1 cellular context compared by ENCODE assay signal in the genomic region with DNA sequence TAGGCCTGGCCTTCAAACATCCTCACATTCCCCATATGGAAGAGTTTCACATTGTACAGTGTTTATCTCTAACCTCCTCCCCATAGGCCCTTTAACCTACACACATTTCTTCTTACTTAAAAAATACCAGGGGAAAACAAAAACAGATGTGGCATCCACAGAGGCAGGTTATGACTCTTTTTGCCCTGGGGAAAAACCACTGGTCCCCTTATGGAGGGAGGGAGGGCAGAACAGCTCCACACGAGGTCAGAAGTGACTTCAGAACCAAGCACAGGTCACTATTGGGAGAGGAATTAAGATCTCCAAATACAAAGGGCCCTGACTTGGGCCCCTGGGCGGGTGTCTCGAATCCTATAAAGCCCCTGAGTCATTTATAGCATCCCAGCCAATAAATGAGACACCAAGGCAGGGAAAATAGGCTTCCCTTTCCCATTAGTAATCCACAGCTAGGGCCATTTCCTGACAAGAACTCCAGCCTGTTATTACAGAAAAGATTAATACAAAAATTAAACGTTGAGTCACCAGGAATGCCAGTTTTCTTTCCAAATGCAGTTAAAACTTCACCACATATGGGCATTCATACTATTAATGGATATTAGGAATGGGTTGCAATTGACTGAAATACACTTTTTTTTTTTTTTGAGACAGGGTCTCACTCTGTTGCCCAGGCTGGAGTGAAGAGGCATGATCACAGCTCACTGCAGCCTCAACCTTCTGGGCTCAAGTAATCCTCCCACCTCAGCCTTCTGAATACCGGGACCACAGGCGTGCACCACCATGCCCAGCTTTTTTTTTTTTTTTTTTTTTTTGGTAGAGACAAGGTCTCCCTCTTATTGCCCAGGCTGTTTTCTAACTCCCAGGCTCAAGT.
TF ChIP-seq lines count a peak whose summit lies in the region.

No MANE protein-coding gene starts in this region.

TF ChIP-seq in GM23338, 12 proteins besides CTCF, POLR2A, EP300 and RAD21 (continued from another document):
- TF ChIP-seq, protein P1, sequence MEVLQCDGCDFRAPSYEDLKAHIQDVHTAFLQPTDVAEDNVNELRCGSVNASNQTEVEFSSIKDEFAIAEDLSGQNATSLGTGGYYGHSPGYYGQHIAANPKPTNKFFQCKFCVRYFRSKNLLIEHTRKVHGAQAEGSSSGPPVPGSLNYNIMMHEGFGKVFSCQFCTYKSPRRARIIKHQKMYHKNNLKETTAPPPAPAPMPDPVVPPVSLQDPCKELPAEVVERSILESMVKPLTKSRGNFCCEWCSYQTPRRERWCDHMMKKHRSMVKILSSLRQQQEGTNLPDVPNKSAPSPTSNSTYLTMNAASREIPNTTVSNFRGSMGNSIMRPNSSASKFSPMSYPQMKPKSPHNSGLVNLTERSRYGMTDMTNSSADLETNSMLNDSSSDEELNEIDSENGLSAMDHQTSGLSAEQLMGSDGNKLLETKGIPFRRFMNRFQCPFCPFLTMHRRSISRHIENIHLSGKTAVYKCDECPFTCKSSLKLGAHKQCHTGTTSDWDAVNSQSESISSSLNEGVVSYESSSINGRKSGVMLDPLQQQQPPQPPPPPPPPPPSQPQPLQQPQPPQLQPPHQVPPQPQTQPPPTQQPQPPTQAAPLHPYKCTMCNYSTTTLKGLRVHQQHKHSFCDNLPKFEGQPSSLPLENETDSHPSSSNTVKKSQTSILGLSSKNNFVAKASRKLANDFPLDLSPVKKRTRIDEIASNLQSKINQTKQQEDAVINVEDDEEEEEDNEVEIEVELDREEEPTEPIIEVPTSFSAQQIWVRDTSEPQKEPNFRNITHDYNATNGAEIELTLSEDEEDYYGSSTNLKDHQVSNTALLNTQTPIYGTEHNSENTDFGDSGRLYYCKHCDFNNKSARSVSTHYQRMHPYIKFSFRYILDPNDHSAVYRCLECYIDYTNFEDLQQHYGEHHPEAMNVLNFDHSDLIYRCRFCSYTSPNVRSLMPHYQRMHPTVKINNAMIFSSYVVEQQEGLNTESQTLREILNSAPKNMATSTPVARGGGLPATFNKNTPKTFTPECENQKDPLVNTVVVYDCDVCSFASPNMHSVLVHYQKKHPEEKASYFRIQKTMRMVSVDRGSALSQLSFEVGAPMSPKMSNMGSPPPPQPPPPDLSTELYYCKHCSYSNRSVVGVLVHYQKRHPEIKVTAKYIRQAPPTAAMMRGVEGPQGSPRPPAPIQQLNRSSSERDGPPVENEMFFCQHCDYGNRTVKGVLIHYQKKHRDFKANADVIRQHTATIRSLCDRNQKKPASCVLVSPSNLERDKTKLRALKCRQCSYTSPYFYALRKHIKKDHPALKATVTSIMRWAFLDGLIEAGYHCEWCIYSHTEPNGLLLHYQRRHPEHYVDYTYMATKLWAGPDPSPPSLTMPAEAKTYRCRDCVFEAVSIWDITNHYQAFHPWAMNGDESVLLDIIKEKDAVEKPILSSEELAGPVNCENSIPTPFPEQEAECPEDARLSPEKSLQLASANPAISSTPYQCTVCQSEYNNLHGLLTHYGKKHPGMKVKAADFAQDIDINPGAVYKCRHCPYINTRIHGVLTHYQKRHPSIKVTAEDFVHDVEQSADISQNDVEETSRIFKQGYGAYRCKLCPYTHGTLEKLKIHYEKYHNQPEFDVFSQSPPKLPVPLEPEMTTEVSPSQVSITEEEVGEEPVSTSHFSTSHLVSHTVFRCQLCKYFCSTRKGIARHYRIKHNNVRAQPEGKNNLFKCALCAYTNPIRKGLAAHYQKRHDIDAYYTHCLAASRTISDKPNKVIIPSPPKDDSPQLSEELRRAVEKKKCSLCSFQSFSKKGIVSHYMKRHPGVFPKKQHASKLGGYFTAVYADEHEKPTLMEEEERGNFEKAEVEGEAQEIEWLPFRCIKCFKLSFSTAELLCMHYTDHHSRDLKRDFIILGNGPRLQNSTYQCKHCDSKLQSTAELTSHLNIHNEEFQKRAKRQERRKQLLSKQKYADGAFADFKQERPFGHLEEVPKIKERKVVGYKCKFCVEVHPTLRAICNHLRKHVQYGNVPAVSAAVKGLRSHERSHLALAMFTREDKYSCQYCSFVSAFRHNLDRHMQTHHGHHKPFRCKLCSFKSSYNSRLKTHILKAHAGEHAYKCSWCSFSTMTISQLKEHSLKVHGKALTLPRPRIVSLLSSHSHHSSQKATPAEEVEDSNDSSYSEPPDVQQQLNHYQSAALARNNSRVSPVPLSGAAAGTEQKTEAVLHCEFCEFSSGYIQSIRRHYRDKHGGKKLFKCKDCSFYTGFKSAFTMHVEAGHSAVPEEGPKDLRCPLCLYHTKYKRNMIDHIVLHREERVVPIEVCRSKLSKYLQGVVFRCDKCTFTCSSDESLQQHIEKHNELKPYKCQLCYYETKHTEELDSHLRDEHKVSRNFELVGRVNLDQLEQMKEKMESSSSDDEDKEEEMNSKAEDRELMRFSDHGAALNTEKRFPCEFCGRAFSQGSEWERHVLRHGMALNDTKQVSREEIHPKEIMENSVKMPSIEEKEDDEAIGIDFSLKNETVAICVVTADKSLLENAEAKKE (CRISPR knock-in tag; IDR thresholded peaks at IDR 0.05), result no peak
